Comparison of ENCODE assay signal across 32 cellular contexts in the genomic region with DNA sequence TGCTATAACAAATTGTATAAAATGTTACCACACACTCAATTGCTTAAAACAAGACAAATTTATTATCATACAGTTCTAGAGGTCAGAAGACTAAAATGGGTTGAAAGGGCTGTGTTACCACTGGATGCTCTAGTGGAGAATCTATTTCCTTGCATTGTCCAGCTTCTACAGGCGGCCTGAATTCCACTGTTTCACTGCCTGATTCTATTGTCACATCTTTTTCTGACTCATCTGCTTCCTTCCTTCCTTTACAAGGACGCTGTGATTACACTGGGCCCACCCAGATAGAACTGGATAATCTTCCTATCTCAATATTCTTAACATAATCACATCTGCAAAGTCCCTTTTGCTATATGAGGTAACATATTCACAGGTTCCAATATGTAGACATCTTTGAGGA.
"Had no signal": no experiment of that assay in that cellular context is flagged by ENCODE, and none has a peak within 500 bp of the region (broad histone marks: within the 10 kb centered on the region; RNA-seq: fewer than 3 reads in every experiment).

No MANE protein-coding gene starts in this region.

- H3K9me3 Mint-ChIP-seq: stimulated activated naive CD8-positive, alpha-beta T cell treated with anti-CD3 and anti-CD28 coated beads, Interleukin-15, Interleukin-2, amounts not matched to agents 100 ng/mL and 50 ng/mL, for 24 hours had no signal

- H3K79me2 ChIP-seq: parathyroid adenoma had no signal

- H3K9me3 ChIP-seq: left lung, lower lobe of right lung, neutrophil, suprapubic skin, thoracic aorta, tibial artery, upper lobe of right lung had no signal

- H3K9ac ChIP-seq: neural progenitor cell, parathyroid adenoma had no signal

- H3K4me3 ChIP-seq: left lung, lower lobe of right lung, neural progenitor cell, skin epidermis, suprapubic skin, thoracic aorta, tibial artery, upper lobe of right lung had no signal

- H3K4me3 Mint-ChIP-seq: immature natural killer cell; mesothelial cell of epicardium; naive B cell; natural killer cell; nephron progenitor cell; neural progenitor cell; stimulated activated naive CD8-positive, alpha-beta T cell treated with anti-CD3 and anti-CD28 coated beads, Interleukin-15, Interleukin-2, amounts not matched to agents 100 ng/mL and 50 ng/mL, for 24 hours had no signal

- FAIRE-seq: islet of Langerhans, kidney, urothelium cell line had no signal

- H3K27me3 ChIP-seq: left lung, neural progenitor cell, neutrophil, suprapubic skin, tibial artery, upper lobe of right lung had no signal

- H3K4me1 Mint-ChIP-seq: immature natural killer cell, mesothelial cell of epicardium, naive B cell, natural killer cell, nephron progenitor cell, neural progenitor cell had no signal

- H3K27ac ChIP-seq: left lung, lower lobe of right lung, neural progenitor cell, neutrophil, parathyroid adenoma, skin epidermis, suprapubic skin, thoracic aorta, tibial artery, upper lobe of right lung had no signal

- H3K36me3 Mint-ChIP-seq: immature natural killer cell, naive B cell, natural killer cell, neural progenitor cell had no signal

- H3K27ac Mint-ChIP-seq: immature natural killer cell; mesothelial cell of epicardium; naive B cell; natural killer cell; nephron progenitor cell; neural progenitor cell; stimulated activated naive CD8-positive, alpha-beta T cell treated with anti-CD3 and anti-CD28 coated beads, Interleukin-15, Interleukin-2, amounts not matched to agents 100 ng/mL and 50 ng/mL, for 24 hours had no signal

- H3K4me2 ChIP-seq: neural progenitor cell had no signal

- H3K4me1 ChIP-seq: left lung, lower lobe of right lung, neural progenitor cell, parathyroid adenoma, suprapubic skin, tibial artery, upper lobe of right lung had no signal

- ATAC-seq: left colon, left lung, lower lobe of right lung, natural killer cell, right cardiac atrium, sciatic nerve, upper lobe of right lung had no signal

- H3K27me3 Mint-ChIP-seq: naive B cell; stimulated activated naive CD8-positive, alpha-beta T cell treated with anti-CD3 and anti-CD28 coated beads, Interleukin-15, Interleukin-2, amounts not matched to agents 100 ng/mL and 50 ng/mL, for 24 hours had no signal

- H3K36me3 ChIP-seq: left lung, lower lobe of right lung, neural progenitor cell, neutrophil, suprapubic skin, thoracic aorta, tibial artery, upper lobe of right lung had no signal

- H2AFZ ChIP-seq: neural progenitor cell, parathyroid adenoma had no signal

- DNase-seq: hypothalamus; immature natural killer cell; kidney; left colon; left lung; lower lobe of right lung; mesendoderm; naive B cell; natural killer cell; nephron progenitor cell; occipital lobe; retina; right cardiac atrium; stimulated activated CD4-positive, alpha-beta T cell treated with anti-CD3 and anti-CD28 coated beads, Interleukin-12 subunit alpha, Interleukin-12 subunit beta, amount 100 ng/mL, for 4 hours; stimulated activated CD4-positive, alpha-beta T cell treated with anti-CD3 and anti-CD28 coated beads, Interleukin-15, amount 100 ng/mL, for 24 hours; stimulated activated CD4-positive, alpha-beta T cell treated with anti-CD3 and anti-CD28 coated beads, Interleukin-2, amount 100 ng/mL, for 24 hours; stimulated activated CD4-positive, alpha-beta T cell treated with anti-CD3 and anti-CD28 coated beads, Interleukin-4, amount 100 ng/mL, for 1 hour; stimulated activated naive CD4-positive, alpha-beta T cell; tibial artery; trophoblast cell; upper lobe of right lung had no signal
